22 cellular contexts compared by ENCODE assay signal in the genomic region with DNA sequence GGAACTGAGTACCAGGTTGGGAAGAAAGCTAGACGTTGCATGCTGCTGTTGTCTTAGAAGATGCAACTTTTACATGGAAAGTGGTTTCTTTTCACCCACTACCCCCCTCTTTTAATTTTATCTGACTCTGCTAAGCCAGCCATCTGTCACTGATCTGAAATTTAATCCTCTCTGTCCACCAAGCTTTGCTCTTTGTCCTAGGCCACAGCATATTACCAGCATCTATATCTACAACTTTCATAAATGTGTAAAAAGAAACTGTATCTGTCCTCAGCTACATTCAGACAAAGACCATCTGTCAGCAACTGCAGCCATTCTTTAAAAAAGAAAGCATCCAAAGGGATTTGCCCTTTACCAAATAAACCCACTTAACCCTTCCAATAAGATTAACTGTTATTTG.
"Had no signal": no experiment of that assay in that cellular context is flagged by ENCODE, and none has a peak within 500 bp of the region (broad histone marks: within the 10 kb centered on the region; RNA-seq: fewer than 3 reads in every experiment).

No MANE protein-coding gene starts in this region.

- H3K27me3 ChIP-seq: ovary, right lobe of liver, vagina had no signal

- H3K4me1 ChIP-seq: gastroesophageal sphincter, right lobe of liver, stomach, vagina had no signal

- H3K27ac Mint-ChIP-seq: activated naive CD4-positive, alpha-beta T cell treated with anti-CD3 and anti-CD28 coated beads, Interleukin-2, amount 50 U/mL, for 24 hours; activated T-cell treated with anti-CD3 and anti-CD28 coated beads, Interleukin-2, amount 50 U/mL, for 72 hours; immature natural killer cell; memory B cell; stimulated activated effector memory CD8-positive, alpha-beta T cell treated with anti-CD3 and anti-CD28 coated beads, Interleukin-12 subunit alpha, Interleukin-12 subunit beta, amount 100 ng/mL, for 72 hours had no signal

- H3K4me1 Mint-ChIP-seq: activated naive CD4-positive, alpha-beta T cell treated with anti-CD3 and anti-CD28 coated beads, Interleukin-2, amount 50 U/mL, for 24 hours; immature natural killer cell; memory B cell; stimulated activated effector memory CD8-positive, alpha-beta T cell treated with anti-CD3 and anti-CD28 coated beads, Interleukin-12 subunit alpha, Interleukin-12 subunit beta, amount 100 ng/mL, for 72 hours had no signal

- H3K27me3 Mint-ChIP-seq: memory B cell had no signal

- ATAC-seq: activated T-cell treated with anti-CD3 and anti-CD28 coated beads, Interleukin-2, amount 50 U/mL, for 72 hours; gastroesophageal sphincter; right lobe of liver; stimulated activated effector memory CD8-positive, alpha-beta T cell treated with anti-CD3 and anti-CD28 coated beads, Interleukin-12 subunit alpha, Interleukin-12 subunit beta, amount 100 ng/mL, for 72 hours had no signal

- H3K9me3 ChIP-seq: gastroesophageal sphincter, ovary, right lobe of liver, stomach, vagina had no signal

- FAIRE-seq: astrocyte, bronchial epithelial cell, small intestine had no signal

- DNase-seq: activated CD4-positive, alpha-beta T cell treated with anti-CD3 and anti-CD28 coated beads for 1 hour; activated CD4-positive, alpha-beta T cell treated with anti-CD3 and anti-CD28 coated beads, Interleukin-2, amount 50 U/mL, for 4 hours; activated effector memory CD4-positive, alpha-beta T cell treated with anti-CD3 and anti-CD28 coated beads, Interleukin-2, amount 50 U/mL, for 16 hours; activated T-cell treated with anti-CD3 and anti-CD28 coated beads, Interleukin-2, amount 50 U/mL, for 72 hours; cerebellar nuclear complex; cortex of kidney; immature natural killer cell; kidney glomerular epithelial cell; ovary; right lobe of liver; small intestine; stimulated activated CD4-positive, alpha-beta T cell treated with anti-CD3 and anti-CD28 coated beads, Interleukin-4, amount 100 ng/mL, for 24 hours; stomach; trophoblast cell had no signal

- H3K36me3 Mint-ChIP-seq: activated naive CD4-positive, alpha-beta T cell treated with anti-CD3 and anti-CD28 coated beads, Interleukin-2, amount 50 U/mL, for 24 hours; immature natural killer cell; memory B cell; stimulated activated effector memory CD8-positive, alpha-beta T cell treated with anti-CD3 and anti-CD28 coated beads, Interleukin-12 subunit alpha, Interleukin-12 subunit beta, amount 100 ng/mL, for 72 hours had no signal

- H3K9me3 Mint-ChIP-seq: activated T-cell treated with anti-CD3 and anti-CD28 coated beads, Interleukin-2, amount 50 U/mL, for 72 hours; memory B cell; neural crest cell had no signal

- H3K36me3 ChIP-seq: gastroesophageal sphincter, ovary, right lobe of liver, stomach, vagina had no signal

- H3K4me3 Mint-ChIP-seq: activated naive CD4-positive, alpha-beta T cell treated with anti-CD3 and anti-CD28 coated beads, Interleukin-2, amount 50 U/mL, for 24 hours; activated T-cell treated with anti-CD3 and anti-CD28 coated beads, Interleukin-2, amount 50 U/mL, for 72 hours; immature natural killer cell; memory B cell; neural crest cell; stimulated activated effector memory CD8-positive, alpha-beta T cell treated with anti-CD3 and anti-CD28 coated beads, Interleukin-12 subunit alpha, Interleukin-12 subunit beta, amount 100 ng/mL, for 72 hours had no signal

- H3K4me3 ChIP-seq: gastroesophageal sphincter, ovary, right lobe of liver, stomach, vagina had no signal
